11 cellular contexts compared by ENCODE assay signal in genomic region chr1:203663820-203664219, GRCh38. TPM values are rescaled to one million over a fixed set of nuclear protein-coding genes. Genes with fewer than 3 reads are reported as not detected.
A peak's percentile ranks its signal among the peaks of the same experiment; 100 is the strongest.
DNase-seq lines count a peak whose midpoint lies in the region; ATAC-seq and TF ChIP-seq lines count a peak whose summit lies in the region.
"Had no signal": no experiment of that assay in that cellular context is flagged by ENCODE, and none has a peak within 500 bp of the region (broad histone marks: within the 10 kb centered on the region; RNA-seq: fewer than 3 reads in every experiment).

No MANE protein-coding gene starts in this region.

- peak overlapping the region; percentile 26 for H3K27ac Mint-ChIP-seq in activated CD8-positive, alpha-beta T cell treated with anti-CD3 and anti-CD28 coated beads, Interleukin-2, amount 10 ng/mL, durations not matched to agents 7 days and 5 days

- H3K4me3 ChIP-seq in heart left ventricle (no peak overlapping the region), transverse colon (no peak overlapping the region)
- H3K4me3 ChIP-seq: left lung had no signal

- no peaks in the 10 kb centered on the region for H3K27me3 Mint-ChIP-seq in activated CD8-positive, alpha-beta T cell treated with anti-CD3 and anti-CD28 coated beads, Interleukin-2, amount 10 ng/mL, durations not matched to agents 7 days and 5 days (ENCODE audit: low read depth)

- CTCF ChIA-PET in activated CD8-positive, alpha-beta T cell treated with anti-CD3 and anti-CD28 coated beads, Interleukin-2, amount 10 ng/mL, durations not matched to agents 7 days and 5 days (lab: Charles Lee), result interaction anchor here (1.1 to 2.5 kb wide), 4 partner anchors 10 to 38 kb away, joined by 3 to 14 read pairs (median 8); no protein-coding TSS in a partner anchor

- TF ChIP-seq POLR2A in heart left ventricle (IDR thresholded peaks at IDR 0.05), result no peak
- no peak for TF ChIP-seq POLR2A in transverse colon (IDR thresholded peaks at IDR 0.05)

- no peak overlapping the region for H3K4me3 Mint-ChIP-seq in activated CD8-positive, alpha-beta T cell treated with anti-CD3 and anti-CD28 coated beads, Interleukin-2, amount 10 ng/mL, durations not matched to agents 7 days and 5 days

- H3K27ac ChIP-seq in heart left ventricle (peak overlapping the region in 11 of 12 donors; percentile 46 to 87 (median 61)), transverse colon (peak overlapping the region; percentile 82 to 90 (median 87))

- no peak for TF ChIP-seq EP300 in transverse colon (IDR thresholded peaks at IDR 0.05; ENCODE audit: low read depth)

- DNase-seq in heart left ventricle, result no peak
- DNase-seq in left cardiac atrium, result no peak
- DNase-seq in activated CD8-positive, alpha-beta T cell treated with anti-CD3 and anti-CD28 coated beads, Interleukin-2, amount 10 ng/mL, durations not matched to agents 7 days and 5 days, result no peak
- DNase-seq in kidney tubule cell (ENCODE audit: low spot score), result peak; percentile 56
- DNase-seq in transverse colon, result no peak
- no peak for DNase-seq in NCI-H1694 treated with DMSO at 0.1 percent for 48 hours (lab: John Stamatoyannopoulos, UW)
- DNase-seq in islet precursor cell, result no peak
- DNase-seq: C1 segment of cervical spinal cord, left lung, NCI-H1417 had no signal

- H3K9me3 Mint-ChIP-seq in activated CD8-positive, alpha-beta T cell treated with anti-CD3 and anti-CD28 coated beads, Interleukin-2, amount 10 ng/mL, durations not matched to agents 7 days and 5 days (ENCODE audit: insufficient read depth), result no peaks in the 10 kb centered on the region

- no peak for TF ChIP-seq CTCF in heart left ventricle (IDR thresholded peaks at IDR 0.05)
- no peak for TF ChIP-seq CTCF in transverse colon (IDR thresholded peaks at IDR 0.05)

- H3K36me3 ChIP-seq in heart left ventricle (peaks cover 0 to 4% (median 0%) of the 10 kb centered on the region in 9 donors), transverse colon (no peaks in the 10 kb centered on the region)

- intact Hi-C loops in heart left ventricle (cut with DNase I) (no loop called here), left cardiac atrium (cut with DNase I) (no loop called here), transverse colon (cut with DNase I; ENCODE audit: low total_unique reads) (no loop called here)

- H3K9me3 ChIP-seq in heart left ventricle (no peaks in the 10 kb centered on the region), transverse colon (no peaks in the 10 kb centered on the region)
- H3K9me3 ChIP-seq: left lung had no signal

- in situ Hi-C loops in transverse colon (cut with MboI; ENCODE audit: low pct_ligation_motif_present in 1 of 4, low pct_unique_long_range_greater_than_20kb in 1 of 4, low sequenced_read_pairs in 3 of 4), result no loop called here

- peaks cover 35% of the 10 kb centered on the region for H3K36me3 Mint-ChIP-seq in activated CD8-positive, alpha-beta T cell treated with anti-CD3 and anti-CD28 coated beads, Interleukin-2, amount 10 ng/mL, durations not matched to agents 7 days and 5 days (ENCODE audit: low read depth)

- WGBS in heart left ventricle, 4 donors, result 95 to 100% (median 97%) methylated on average over 2 of the region's 2 CpGs
- 97 to 100% methylated on average over 1 to 2 of the region's 2 CpGs for WGBS in transverse colon (ENCODE audit: low coverage in 1 of 2), 2 donors

- POLR2A ChIA-PET in activated CD8-positive, alpha-beta T cell treated with anti-CD3 and anti-CD28 coated beads, Interleukin-2, amount 10 ng/mL, durations not matched to agents 7 days and 5 days (lab: Charles Lee), result interaction anchor here (0.6 to 1.4 kb wide), 6 partner anchors 10 to 36 kb away, joined by 3 to 5 read pairs (median 3); no protein-coding TSS in a partner anchor

- H3K27me3 ChIP-seq in heart left ventricle, result no peaks in the 10 kb centered on the region
- H3K27me3 ChIP-seq in transverse colon, result no peaks in the 10 kb centered on the region
- H3K27me3 ChIP-seq: left lung had no signal

- H3K4me1 ChIP-seq in heart left ventricle, result peaks cover 14 to 95% (median 80%) of the 10 kb centered on the region in 12 donors
- peaks cover 23 to 91% (median 40%) of the 10 kb centered on the region in 4 donors for H3K4me1 ChIP-seq in transverse colon

- peaks cover 75% of the 10 kb centered on the region for H3K4me1 Mint-ChIP-seq in activated CD8-positive, alpha-beta T cell treated with anti-CD3 and anti-CD28 coated beads, Interleukin-2, amount 10 ng/mL, durations not matched to agents 7 days and 5 days (ENCODE audit: low read depth)

- ATAC-seq in heart left ventricle (no peak), left cardiac atrium (no peak), GM21786 (IDR thresholded peaks at IDR 0.05; ENCODE audit: unreplicated experiment) (no peak)
- peak; percentile 66 for ATAC-seq in activated CD8-positive, alpha-beta T cell treated with anti-CD3 and anti-CD28 coated beads, Interleukin-2, amount 10 ng/mL, durations not matched to agents 7 days and 5 days

RNA-seq across cellular contexts. Expression of gene ATP2B4, which starts 37.2 kb away (rescaled TPM):
- total RNA-seq in heart left ventricle (100 to 1,000 TPM in 8 of 9 donors, 10 to 100 TPM in 1; 87.0 to 253 (median 159) TPM), left cardiac atrium (100 to 1,000 TPM in 1 of 2 donors, 10 to 100 TPM in 1; 81.4 to 102 TPM), transverse colon (100 to 1,000 TPM in 1 of 4 donors, 10 to 100 TPM in 3; 58.4 to 146 (median 79.6) TPM)
- 100 to 1,000 TPM in 1 of 2 donors, 10 to 100 TPM in 1; 56.0 to 142 TPM for polyA plus RNA-seq in heart left ventricle
- total RNA-seq in activated CD8-positive, alpha-beta T cell treated with anti-CD3 and anti-CD28 coated beads, Interleukin-2, amount 10 ng/mL, durations not matched to agents 7 days and 5 days, result 10 to 100 TPM; 65.0 to 65.1 TPM
